ENCODE assay signal across 1 cellular context in genomic region chr2:127067620-127068350, GRCh38.
TF ChIP-seq lines count a peak whose summit lies in the region.

No MANE protein-coding gene starts in this region.

TF ChIP-seq in K562, 482 proteins besides CTCF, POLR2A, EP300 and RAD21 (continued from another document and continues in another):
- TF ChIP-seq CEBPZ (IDR thresholded peaks at IDR 0.05; ENCODE audit: borderline replicate concordance, low read depth, low read length) (no peak), NFIX (CRISPR knock-in tag; IDR thresholded peaks at IDR 0.05; ENCODE audit: low read depth) (no peak), TFAP4 (CRISPR knock-in tag; IDR thresholded peaks at IDR 0.05; ENCODE audit: borderline replicate concordance) (peak; percentile 37; the same call in 1 of the 2 replicates), ZFP36 (IDR thresholded peaks at IDR 0.05; ENCODE audit: low read depth, low read length, partially characterized antibody) (no peak), TSHZ1 (CRISPR knock-in tag; IDR thresholded peaks at IDR 0.05) (no peak), RUNX1 (IDR thresholded peaks at IDR 0.05; ENCODE audit: low read depth) (no peak), HNRNPH1 (optimal IDR thresholded peaks at IDR 0.05; ENCODE audit: low read depth, low read length) (no peak), THAP7 (CRISPR knock-in tag; IDR thresholded peaks at IDR 0.05) (no peak), E2F6 (IDR thresholded peaks at IDR 0.05; ENCODE audit: borderline replicate concordance in 1 of 2, extremely low read depth in 1 of 2, insufficient read depth in 1 of 2, insufficient read length in 1 of 2, low read depth in 1 of 2, low read length in 1 of 2, poor library complexity in 1 of 2, severe bottlenecking in 1 of 2) (peak; percentile 81 to 90), SPI1 (IDR thresholded peaks at IDR 0.05; ENCODE audit: borderline replicate concordance, low read depth, low read length) (no peak), TEAD1 (CRISPR knock-in tag; IDR thresholded peaks at IDR 0.05) (peak in 1 of 2 experiments; percentile 73; a peak in 1 of 4 replicates), BHLHE40 (IDR thresholded peaks at IDR 0.05; ENCODE audit: low read length) (peak; percentile 96), ZNF121 (CRISPR knock-in tag; conservative IDR thresholded peaks at IDR 0.05) (no peak), RHOXF2B (CRISPR knock-in tag; conservative IDR thresholded peaks at IDR 0.05) (no peak), SP2 (IDR thresholded peaks at IDR 0.05; ENCODE audit: extremely low read depth, low read depth, low read length, poor library complexity, severe bottlenecking) (no peak), ZNF518B (CRISPR knock-in tag; IDR thresholded peaks at IDR 0.05) (no peak), MYBL2 (IDR thresholded peaks at IDR 0.05; ENCODE audit: low read depth) (no peak), MYBL2 (CRISPR knock-in tag; IDR thresholded peaks at IDR 0.05; ENCODE audit: borderline replicate concordance) (no peak), USF2 (CRISPR knock-in tag; IDR thresholded peaks at IDR 0.05) (peak; percentile 48; the same call in 1 of the 2 replicates), KLF10 (CRISPR knock-in tag; IDR thresholded peaks at IDR 0.05) (no peak), CBFB (CRISPR knock-in tag; IDR thresholded peaks at IDR 0.05) (no peak), HEY1 (CRISPR knock-in tag; IDR thresholded peaks at IDR 0.05; ENCODE audit: borderline replicate concordance) (no peak), SMARCA5 (IDR thresholded peaks at IDR 0.05) (0 out of 2 replicates have a peak, but pooled peaks have one; percentile 45), TCFL5 (CRISPR knock-in tag; conservative IDR thresholded peaks at IDR 0.05) (no peak), PHTF2 (CRISPR knock-in tag; IDR thresholded peaks at IDR 0.05) (no peak), BRF1 (IDR thresholded peaks at IDR 0.05; ENCODE audit: borderline replicate concordance, extremely low read depth, insufficient read length) (no peak), WHSC1 (IDR thresholded peaks at IDR 0.05; ENCODE audit: low read length) (no peak), PCBP1 (IDR thresholded peaks at IDR 0.05; ENCODE audit: low read depth, low read length, poor library complexity, severe bottlenecking) (no peak), PKNOX1 (IDR thresholded peaks at IDR 0.05) (peak; percentile 48), HNRNPUL1 (IDR thresholded peaks at IDR 0.05; ENCODE audit: low read length) (no peak), PML (IDR thresholded peaks at IDR 0.05; ENCODE audit: low read length) (no peak), ZNF445 (CRISPR knock-in tag; IDR thresholded peaks at IDR 0.05; ENCODE audit: low read depth) (no peak), VEZF1 (CRISPR knock-in tag; IDR thresholded peaks at IDR 0.05) (no peak), CXXC5 (CRISPR knock-in tag; IDR thresholded peaks at IDR 0.05) (peak; percentile 52; the same call in 1 of the 2 replicates), THRAP3 (IDR thresholded peaks at IDR 0.05; ENCODE audit: borderline replicate concordance) (no peak), RBM25 (IDR thresholded peaks at IDR 0.05; ENCODE audit: low read depth, low read length, severe bottlenecking) (no peak), DEAF1 (CRISPR knock-in tag; IDR thresholded peaks at IDR 0.05) (no peak), PTRF (tag; IDR thresholded peaks at IDR 0.05) (no peak), CTBP1 (IDR thresholded peaks at IDR 0.05; ENCODE audit: borderline replicate concordance) (peak; percentile 32; the same call in 1 of the 2 replicates), MCM5 (IDR thresholded peaks at IDR 0.05; ENCODE audit: low read depth) (no peak), ZNF277 (CRISPR knock-in tag; IDR thresholded peaks at IDR 0.05; ENCODE audit: borderline replicate concordance) (no peak), ATF1 (CRISPR knock-in tag; IDR thresholded peaks at IDR 0.05) (no peak), ATF1 (tag; IDR thresholded peaks at IDR 0.05) (no peak), NUFIP1 (IDR thresholded peaks at IDR 0.05; ENCODE audit: partially characterized antibody) (no peak), CREM (IDR thresholded peaks at IDR 0.05; ENCODE audit: low read depth) (peak; percentile 23; the same call in 1 of the 2 replicates)
